4 cellular contexts compared by ENCODE assay signal in genomic region chr4:95593992-95594391, GRCh38.
TF ChIP-seq lines count a peak whose summit lies in the region.

No MANE protein-coding gene starts in this region.

TF ChIP-seq in A549, 52 proteins besides CTCF, POLR2A, EP300 and RAD21:
- TF ChIP-seq REST (IDR thresholded peaks at IDR 0.05) (no peak), MAFK (IDR thresholded peaks at IDR 0.05; ENCODE audit: partially characterized antibody) (peak; percentile 49)
- TF ChIP-seq, protein P1, sequence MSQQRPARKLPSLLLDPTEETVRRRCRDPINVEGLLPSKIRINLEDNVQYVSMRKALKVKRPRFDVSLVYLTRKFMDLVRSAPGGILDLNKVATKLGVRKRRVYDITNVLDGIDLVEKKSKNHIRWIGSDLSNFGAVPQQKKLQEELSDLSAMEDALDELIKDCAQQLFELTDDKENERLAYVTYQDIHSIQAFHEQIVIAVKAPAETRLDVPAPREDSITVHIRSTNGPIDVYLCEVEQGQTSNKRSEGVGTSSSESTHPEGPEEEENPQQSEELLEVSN (IDR thresholded peaks at IDR 0.05; ENCODE audit: borderline replicate concordance, low read depth) = no peak
TF ChIP-seq in A549: peak in this region for 1.

TF ChIP-seq in GM23338, 12 proteins besides CTCF, POLR2A, EP300 and RAD21 (continues in another document):
- no peak for TF ChIP-seq JUNB (IDR thresholded peaks at IDR 0.05; ENCODE audit: unreplicated experiment)
- no peak for TF ChIP-seq ZNF331 (CRISPR knock-in tag; IDR thresholded peaks at IDR 0.05; ENCODE audit: low read depth)
- TF ChIP-seq ETS1 (IDR thresholded peaks at IDR 0.05) = no peak
- no peak for TF ChIP-seq CREB1 (CRISPR knock-in tag; IDR thresholded peaks at IDR 0.05; ENCODE audit: low read depth)
- TF ChIP-seq NANOG (IDR thresholded peaks at IDR 0.05; ENCODE audit: borderline replicate concordance) = no peak
- TF ChIP-seq POLR2AphosphoS5 (IDR thresholded peaks at IDR 0.05; ENCODE audit: low read depth) = no peak

TF ChIP-seq in H1, 55 proteins besides CTCF, POLR2A, EP300 and RAD21:
- no peak for TF ChIP-seq FOSL1 (IDR thresholded peaks at IDR 0.05; ENCODE audit: insufficient read depth, low read depth, low read length)
- no peak for TF ChIP-seq CHD1 (IDR thresholded peaks at IDR 0.05; ENCODE audit: low read depth, low read length)
- no peak for TF ChIP-seq RFX5 (IDR thresholded peaks at IDR 0.05; ENCODE audit: borderline replicate concordance, low read depth, low read length)
- TF ChIP-seq CHD2 (IDR thresholded peaks at IDR 0.05; ENCODE audit: low read length) = no peak
- TF ChIP-seq CBX8 (IDR thresholded peaks at IDR 0.05; ENCODE audit: borderline replicate concordance, low read depth, low read length) = no peak
- no peak for TF ChIP-seq SRF (IDR thresholded peaks at IDR 0.05; ENCODE audit: low read depth, low read length)
- TF ChIP-seq JUN (IDR thresholded peaks at IDR 0.05; ENCODE audit: low read depth, low read length) = no peak
- no peak for TF ChIP-seq NRF1 (IDR thresholded peaks at IDR 0.05; ENCODE audit: low read depth, low read length)
- TF ChIP-seq, protein P2, sequence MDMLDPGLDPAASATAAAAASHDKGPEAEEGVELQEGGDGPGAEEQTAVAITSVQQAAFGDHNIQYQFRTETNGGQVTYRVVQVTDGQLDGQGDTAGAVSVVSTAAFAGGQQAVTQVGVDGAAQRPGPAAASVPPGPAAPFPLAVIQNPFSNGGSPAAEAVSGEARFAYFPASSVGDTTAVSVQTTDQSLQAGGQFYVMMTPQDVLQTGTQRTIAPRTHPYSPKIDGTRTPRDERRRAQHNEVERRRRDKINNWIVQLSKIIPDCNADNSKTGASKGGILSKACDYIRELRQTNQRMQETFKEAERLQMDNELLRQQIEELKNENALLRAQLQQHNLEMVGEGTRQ (IDR thresholded peaks at IDR 0.05; ENCODE audit: low read length) = no peak

TF ChIP-seq in neural cell, 6 proteins besides CTCF, POLR2A, EP300 and RAD21:
- TF ChIP-seq MXI1 (conservative IDR thresholded peaks at IDR 0.05; ENCODE audit: poor library complexity, severe bottlenecking) = no peak
- TF ChIP-seq POLR2AphosphoS5 (IDR thresholded peaks at IDR 0.05) = peak; percentile 61
- TF ChIP-seq TAF1 (IDR thresholded peaks at IDR 0.05; ENCODE audit: low read depth) = no peak
- no peak for TF ChIP-seq SMC3 (conservative IDR thresholded peaks at IDR 0.05; ENCODE audit: poor library complexity)
